21 cellular contexts compared by ENCODE assay signal in genomic region chr11:66368484-66368883, GRCh38. TPM values are rescaled to one million over a fixed set of nuclear protein-coding genes. Genes with fewer than 3 reads are reported as not detected.
DNase-seq lines count a peak whose midpoint lies in the region; ATAC-seq, FAIRE-seq and TF ChIP-seq lines count a peak whose summit lies in the region.
"Had no signal": no experiment of that assay in that cellular context is flagged by ENCODE, and none has a peak within 500 bp of the region (broad histone marks: within the 10 kb centered on the region; RNA-seq: fewer than 3 reads in every experiment).

No MANE protein-coding gene starts in this region.

- FAIRE-seq in HTR-8/SVneo (lab: Jason Lieb, UNC) = peak; percentile 60
- FAIRE-seq: D721Med had no signal

- TF ChIP-seq CTCF in 22Rv1 (IDR thresholded peaks at IDR 0.05) (no peak), nephron progenitor cell (IDR thresholded peaks at IDR 0.05) (no peak), vagina (IDR thresholded peaks at IDR 0.05) (no peak)

- no peak overlapping the region for H3K4me3 ChIP-seq in vagina
- H3K4me3 ChIP-seq: BLaER1 treated with 17β-estradiol and CSF1 and Interleukin-3, amounts not matched to agents 10 nM and 100 nM; colonic mucosa; esophagus squamous epithelium; lower lobe of right lung; tibial nerve had no signal

- peak overlapping the region; percentile 57 for H3K4me3 Mint-ChIP-seq in nephron progenitor cell
- H3K4me3 Mint-ChIP-seq: stimulated activated naive CD8-positive, alpha-beta T cell treated with anti-CD3 and anti-CD28 coated beads, Interleukin-15, amount 100 ng/mL, for 72 hours had no signal

- intact Hi-C loops in vagina (cut with DNase I) = no loop called here

- H3K9me3 Mint-ChIP-seq in nephron progenitor cell = no peaks in the 10 kb centered on the region
- H3K9me3 Mint-ChIP-seq: activated B cell treated with CpG ODN at 0.5 μM for 24 hours; stimulated activated naive CD8-positive, alpha-beta T cell treated with anti-CD3 and anti-CD28 coated beads, Interleukin-15, amount 100 ng/mL, for 72 hours had no signal

- H3K9me3 ChIP-seq in vagina = no peaks in the 10 kb centered on the region
- H3K9me3 ChIP-seq: BLaER1 treated with 17β-estradiol and CSF1 and Interleukin-3, amounts not matched to agents 10 nM and 100 nM; colonic mucosa; esophagus squamous epithelium; lower lobe of right lung; tibial nerve had no signal

- no peak for TF ChIP-seq POLR2A in vagina (IDR thresholded peaks at IDR 0.05)

- peaks cover 3% of the 10 kb centered on the region for H3K27me3 Mint-ChIP-seq in nephron progenitor cell (ENCODE audit: low read depth, poor library complexity)
- H3K27me3 Mint-ChIP-seq: activated B cell treated with CpG ODN at 0.5 μM for 24 hours; stimulated activated naive CD8-positive, alpha-beta T cell treated with anti-CD3 and anti-CD28 coated beads, Interleukin-15, amount 100 ng/mL, for 72 hours had no signal

- H3K4me1 Mint-ChIP-seq in nephron progenitor cell = peaks cover 41% of the 10 kb centered on the region

- no peak for DNase-seq in HTR-8/SVneo (ENCODE audit: insufficient read length, low spot score)
- DNase-seq in nephron progenitor cell = no peak
- no peak for DNase-seq in NCI-H1436 treated with DMSO at 0.1 percent for 48 hours (lab: John Stamatoyannopoulos, UW)
- DNase-seq in vagina (ENCODE audit: extremely low spot score in 2 of 2) = no peak
- DNase-seq: activated B cell treated with CpG ODN at 0.5 μM for 24 hours; activated CD4-positive, alpha-beta T cell treated with anti-CD3 and anti-CD28 coated beads, Interleukin-2, amount 50 U/mL, for 48 hours; activated effector memory CD4-positive, alpha-beta T cell treated with anti-CD3 and anti-CD28 coated beads, Interleukin-2, amount 50 U/mL, for 16 hours; colonic mucosa; EL; esophagus squamous epithelium; islet precursor cell; lower lobe of right lung; NCI-H187; stimulated activated naive CD8-positive, alpha-beta T cell treated with anti-CD3 and anti-CD28 coated beads, Interleukin-15, amount 100 ng/mL, for 72 hours; T-helper 9 cell had no signal

- peaks cover 25% of the 10 kb centered on the region for H3K36me3 Mint-ChIP-seq in nephron progenitor cell (ENCODE audit: low read depth)

- ATAC-seq in HG03045 (IDR thresholded peaks at IDR 0.05; ENCODE audit: unreplicated experiment) = no peak
- ATAC-seq: lower lobe of right lung; stimulated activated naive CD8-positive, alpha-beta T cell treated with anti-CD3 and anti-CD28 coated beads, Interleukin-15, amount 100 ng/mL, for 72 hours had no signal

- H3K27me3 ChIP-seq in vagina = no peaks in the 10 kb centered on the region
- H3K27me3 ChIP-seq: BLaER1 treated with 17β-estradiol and CSF1 and Interleukin-3, amounts not matched to agents 10 nM and 100 nM; colonic mucosa had no signal

- peak overlapping the region; percentile 88 for H3K27ac Mint-ChIP-seq in nephron progenitor cell
- H3K27ac Mint-ChIP-seq: activated B cell treated with CpG ODN at 0.5 μM for 24 hours; stimulated activated naive CD8-positive, alpha-beta T cell treated with anti-CD3 and anti-CD28 coated beads, Interleukin-15, amount 100 ng/mL, for 72 hours had no signal

- peaks cover 28% of the 10 kb centered on the region for H3K4me1 ChIP-seq in vagina
- H3K4me1 ChIP-seq: colonic mucosa had no signal

- H3K27ac ChIP-seq in 22Rv1 = peak overlapping the region; percentile 97; the same call in 1 of the 2 replicates
- H3K27ac ChIP-seq in vagina = no peak overlapping the region
- H3K27ac ChIP-seq: BLaER1 treated with 17β-estradiol and CSF1 and Interleukin-3, amounts not matched to agents 10 nM and 100 nM; colonic mucosa; esophagus squamous epithelium; lower lobe of right lung; tibial nerve had no signal

- H3K36me3 ChIP-seq in vagina = no peaks in the 10 kb centered on the region
- H3K36me3 ChIP-seq: colonic mucosa, lower lobe of right lung, tibial nerve had no signal

RNA-seq across cellular contexts. Expression of gene SLC29A2, which starts 3.1 kb away (rescaled TPM):
- 4.2 TPM for total RNA-seq in vagina
- total RNA-seq: LHCN-M2 had no signal

RNA-seq across cellular contexts. Expression of gene B4GAT1, which starts 21.1 kb away (rescaled TPM):
- 25.0 TPM for total RNA-seq in vagina

RNA-seq across cellular contexts. Expression of gene BRMS1, which starts 23.6 kb away (rescaled TPM):
- 37.1 TPM for total RNA-seq in vagina

RNA-seq across cellular contexts. Expression of gene RIN1, which starts 32.2 kb away (rescaled TPM):
- 19.2 TPM for total RNA-seq in vagina

RNA-seq across cellular contexts. Expression of gene CD248, which starts 51.6 kb away (rescaled TPM):
- total RNA-seq in vagina = 45.2 TPM
